ENCODE assay signal across 25 cellular contexts in the genomic region with DNA sequence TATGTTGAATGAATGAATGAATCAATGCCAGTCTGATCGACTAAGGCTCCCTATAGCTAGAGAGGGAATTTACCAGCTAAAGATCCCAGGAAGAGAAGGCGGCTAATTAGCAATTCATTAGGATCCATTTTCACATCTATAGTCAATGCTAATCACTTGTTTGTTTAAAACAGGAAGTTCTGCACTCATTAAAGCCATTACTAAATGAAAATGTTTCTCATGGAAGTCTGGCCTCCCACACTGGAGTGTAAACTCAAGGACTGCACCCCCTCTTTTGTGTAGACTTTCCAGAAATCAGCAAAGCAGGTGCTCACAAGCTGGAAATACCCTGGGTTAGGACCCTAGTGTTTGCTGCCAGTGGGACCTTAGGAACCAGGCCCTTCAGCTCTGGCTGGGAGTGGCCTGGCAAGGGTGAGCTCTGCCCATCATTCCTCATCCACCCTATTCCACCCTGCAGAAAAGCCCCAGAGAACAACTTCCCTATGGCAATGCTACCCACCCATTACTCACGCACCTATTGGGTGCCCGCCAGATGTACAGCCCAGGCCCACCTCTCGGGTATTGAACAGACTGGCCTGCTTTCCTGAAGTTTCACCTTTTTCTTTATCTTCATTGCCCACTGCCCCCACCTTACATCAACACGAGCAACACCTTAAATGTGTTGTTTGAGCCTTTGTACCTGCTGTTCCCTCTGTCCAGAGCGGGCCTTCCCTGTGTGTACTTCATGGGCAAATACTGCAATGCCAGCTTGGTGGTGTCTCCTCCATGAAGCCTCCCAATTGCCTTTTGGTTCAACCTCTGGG.
"Had no signal": no experiment of that assay in that cellular context is flagged by ENCODE, and none has a peak within 500 bp of the region (broad histone marks: within the 10 kb centered on the region; RNA-seq: fewer than 3 reads in every experiment).

No MANE protein-coding gene starts in this region.

- ATAC-seq: gastrocnemius medialis; mucosa of descending colon; naive thymus-derived CD8-positive, alpha-beta T cell; psoas muscle; sciatic nerve had no signal

- H3K27me3 ChIP-seq: dorsolateral prefrontal cortex, esophagus muscularis mucosa, gastrocnemius medialis, spleen, stomach, upper lobe of left lung, uterus had no signal

- H3K36me3 ChIP-seq: esophagus muscularis mucosa, gastrocnemius medialis, neutrophil, spleen, thoracic aorta, upper lobe of left lung, uterus had no signal

- DNase-seq: cortex of kidney; dorsolateral prefrontal cortex; effector CD8-positive, alpha-beta T cell; gastrocnemius medialis; glutamatergic neuron; kidney glomerular epithelial cell; mammary epithelial cell; mucosa of descending colon; naive thymus-derived CD8-positive, alpha-beta T cell; psoas muscle; retina; spleen; stimulated activated CD4-positive, alpha-beta T cell treated with anti-CD3 and anti-CD28 coated beads, Interleukin-15, amount 100 ng/mL, for 24 hours; stimulated activated CD4-positive, alpha-beta T cell treated with anti-CD3 and anti-CD28 coated beads, Interleukin-1b, Interleukin-23, amount 100 ng/mL, for 48 hours; stimulated activated CD4-positive, alpha-beta T cell treated with anti-CD3 and anti-CD28 coated beads, Interleukin-4, amount 100 ng/mL, for 4 hours; stimulated activated naive CD4-positive, alpha-beta T cell; stomach; substantia nigra; upper lobe of left lung; uterus had no signal

- H3K4me3 Mint-ChIP-seq: naive thymus-derived CD8-positive, alpha-beta T cell had no signal

- H3K4me3 ChIP-seq: dorsolateral prefrontal cortex, esophagus muscularis mucosa, gastrocnemius medialis, mucosa of descending colon, psoas muscle, spleen, stomach, thoracic aorta, upper lobe of left lung, uterus had no signal

- H3K27ac ChIP-seq: dorsolateral prefrontal cortex, epithelial cell of prostate, esophagus muscularis mucosa, gastrocnemius medialis, neutrophil, psoas muscle, spleen, stomach, thoracic aorta, upper lobe of left lung, uterus had no signal

- H3K27ac Mint-ChIP-seq: naive thymus-derived CD8-positive, alpha-beta T cell had no signal

- H3K9me3 ChIP-seq: gastrocnemius medialis, neutrophil had no signal

- H3K4me1 ChIP-seq: esophagus muscularis mucosa, gastrocnemius medialis, psoas muscle, stomach, upper lobe of left lung, uterus had no signal
